26 cellular contexts compared by ENCODE assay signal in genomic region chr2:1873343-1873742, GRCh38.
"Had no signal": no experiment of that assay in that cellular context is flagged by ENCODE, and none has a peak within 500 bp of the region (broad histone marks: within the 10 kb centered on the region; RNA-seq: fewer than 3 reads in every experiment).

No MANE protein-coding gene starts in this region.

- H3K9ac ChIP-seq: neural progenitor cell had no signal

- H3K4me2 ChIP-seq: neural progenitor cell had no signal

- ATAC-seq: natural killer cell; pancreas; psoas muscle; right cardiac atrium; right lobe of liver; stimulated activated effector memory CD8-positive, alpha-beta T cell treated with anti-CD3 and anti-CD28 coated beads, Interleukin-12 subunit alpha, Interleukin-12 subunit beta, amount 100 ng/mL, for 72 hours; stimulated activated naive B cell treated with anti-CD40 and anti-IgM and Interleukin-4, amounts not matched to agents 10 μg/mL and 1 μg/mL and 100 μg/mL, for 72 hours had no signal

- H3K4me1 ChIP-seq: neural progenitor cell, pancreas, psoas muscle, right lobe of liver, sigmoid colon, stomach, tibial nerve, upper lobe of left lung, vagina had no signal

- H3K36me3 ChIP-seq: neural progenitor cell, pancreas, right lobe of liver, sigmoid colon, stomach, thoracic aorta, thyroid gland, tibial nerve, upper lobe of left lung, vagina had no signal

- H3K9me3 Mint-ChIP-seq: natural killer cell; nephron; neural progenitor cell; stimulated activated effector memory CD8-positive, alpha-beta T cell treated with anti-CD3 and anti-CD28 coated beads, Interleukin-12 subunit alpha, Interleukin-12 subunit beta, amount 100 ng/mL, for 72 hours; stimulated activated naive B cell treated with anti-CD40 and anti-IgM and Interleukin-4, amounts not matched to agents 10 μg/mL and 1 μg/mL and 100 μg/mL, for 72 hours; stimulated activated naive CD8-positive, alpha-beta T cell treated with anti-CD3 and anti-CD28 coated beads, Interleukin-15, Interleukin-2, amounts not matched to agents 100 ng/mL and 50 ng/mL, for 24 hours had no signal

- H3K27ac Mint-ChIP-seq: natural killer cell; nephron; neural progenitor cell; progenitor cell of endocrine pancreas; stimulated activated effector memory CD8-positive, alpha-beta T cell treated with anti-CD3 and anti-CD28 coated beads, Interleukin-12 subunit alpha, Interleukin-12 subunit beta, amount 100 ng/mL, for 72 hours; stimulated activated naive B cell treated with anti-CD40 and anti-IgM and Interleukin-4, amounts not matched to agents 10 μg/mL and 1 μg/mL and 100 μg/mL, for 72 hours; stimulated activated naive CD8-positive, alpha-beta T cell treated with anti-CD3 and anti-CD28 coated beads, Interleukin-15, Interleukin-2, amounts not matched to agents 100 ng/mL and 50 ng/mL, for 24 hours had no signal

- H3K27me3 ChIP-seq: right lobe of liver, thyroid gland, upper lobe of left lung, vagina had no signal

- H3K9me3 ChIP-seq: pancreas, psoas muscle, right lobe of liver, sigmoid colon, stomach, thoracic aorta, thyroid gland, tibial nerve, upper lobe of left lung, vagina had no signal

- H2AFZ ChIP-seq: neural progenitor cell had no signal

- H3K36me3 Mint-ChIP-seq: natural killer cell; neural progenitor cell; stimulated activated effector memory CD8-positive, alpha-beta T cell treated with anti-CD3 and anti-CD28 coated beads, Interleukin-12 subunit alpha, Interleukin-12 subunit beta, amount 100 ng/mL, for 72 hours; stimulated activated naive B cell treated with anti-CD40 and anti-IgM and Interleukin-4, amounts not matched to agents 10 μg/mL and 1 μg/mL and 100 μg/mL, for 72 hours had no signal

- H3K4me3 Mint-ChIP-seq: natural killer cell; nephron; stimulated activated effector memory CD8-positive, alpha-beta T cell treated with anti-CD3 and anti-CD28 coated beads, Interleukin-12 subunit alpha, Interleukin-12 subunit beta, amount 100 ng/mL, for 72 hours; stimulated activated naive B cell treated with anti-CD40 and anti-IgM and Interleukin-4, amounts not matched to agents 10 μg/mL and 1 μg/mL and 100 μg/mL, for 72 hours; stimulated activated naive CD8-positive, alpha-beta T cell treated with anti-CD3 and anti-CD28 coated beads, Interleukin-15, Interleukin-2, amounts not matched to agents 100 ng/mL and 50 ng/mL, for 24 hours had no signal

- H3K27ac ChIP-seq: neural progenitor cell, pancreas, psoas muscle, right lobe of liver, sigmoid colon, stomach, thoracic aorta, thyroid gland, tibial nerve, upper lobe of left lung, vagina had no signal

- DNase-seq: natural killer cell; occipital lobe; pancreas; psoas muscle; right cardiac atrium; sigmoid colon; small intestine; stimulated activated CD4-positive, alpha-beta T cell treated with anti-CD3 and anti-CD28 coated beads, Interleukin-15, amount 100 ng/mL, for 24 hours; stimulated activated CD4-positive, alpha-beta T cell treated with anti-CD3 and anti-CD28 coated beads, Interleukin-2, amount 100 ng/mL, for 24 hours; stimulated activated CD4-positive, alpha-beta T cell treated with anti-CD3 and anti-CD28 coated beads, Interleukin-2, amount 100 ng/mL, for 48 hours; stimulated activated CD4-positive, alpha-beta T cell treated with anti-CD3 and anti-CD28 coated beads, Interleukin-4, amount 100 ng/mL, for 24 hours; stimulated activated naive B cell treated with anti-CD40 and anti-IgM and Interleukin-4, amounts not matched to agents 10 μg/mL and 1 μg/mL and 100 μg/mL, for 72 hours; stimulated activated naive CD4-positive, alpha-beta T cell treated with Interleukin-2 at 50 U/mL for 16 hours; thyroid gland; trophoblast cell; upper lobe of left lung had no signal

- H3K4me1 Mint-ChIP-seq: natural killer cell; nephron; stimulated activated effector memory CD8-positive, alpha-beta T cell treated with anti-CD3 and anti-CD28 coated beads, Interleukin-12 subunit alpha, Interleukin-12 subunit beta, amount 100 ng/mL, for 72 hours; stimulated activated naive B cell treated with anti-CD40 and anti-IgM and Interleukin-4, amounts not matched to agents 10 μg/mL and 1 μg/mL and 100 μg/mL, for 72 hours had no signal

- H3K4me3 ChIP-seq: neural progenitor cell, pancreas, psoas muscle, right lobe of liver, sigmoid colon, stomach, thoracic aorta, thyroid gland, tibial nerve, upper lobe of left lung, vagina had no signal
